11 cellular contexts compared by ENCODE assay signal in genomic region chr11:68032003-68032402, GRCh38. TPM values are rescaled to one million over a fixed set of nuclear protein-coding genes. Genes with fewer than 3 reads are reported as not detected.
DNase-seq lines count a peak whose midpoint lies in the region; ATAC-seq and FAIRE-seq lines count a peak whose summit lies in the region.
"Had no signal": no experiment of that assay in that cellular context is flagged by ENCODE, and none has a peak within 500 bp of the region (broad histone marks: within the 10 kb centered on the region; RNA-seq: fewer than 3 reads in every experiment).

No MANE protein-coding gene starts in this region.

- peaks cover 43% of the 10 kb centered on the region for H3K4me1 Mint-ChIP-seq in activated naive CD8-positive, alpha-beta T cell treated with anti-CD3 and anti-CD28 coated beads, Interleukin-2, amount 50 U/mL, for 24 hours

- H3K4me3 Mint-ChIP-seq in activated naive CD8-positive, alpha-beta T cell treated with anti-CD3 and anti-CD28 coated beads, Interleukin-2, amount 50 U/mL, for 24 hours = peak overlapping the region; percentile 95

- peak overlapping the region; percentile 95 for H3K27ac Mint-ChIP-seq in activated naive CD8-positive, alpha-beta T cell treated with anti-CD3 and anti-CD28 coated beads, Interleukin-2, amount 50 U/mL, for 24 hours

- WGBS in aorta, 2 donors = 77 to 79% methylated on average over 9 of the region's 9 CpGs

- DNase-seq in HTR-8/SVneo (ENCODE audit: insufficient read length, low spot score) (no peak), HAP-1 (ENCODE audit: low spot score in 2 of 2) (no peak), aorta (no peak)
- no peak for DNase-seq in activated naive CD8-positive, alpha-beta T cell treated with anti-CD3 and anti-CD28 coated beads, Interleukin-2, amount 50 U/mL, for 24 hours
- DNase-seq: EL, MV-4-11 had no signal

- no peaks in the 10 kb centered on the region for H4K20me1 ChIP-seq in BLaER1 treated with 17β-estradiol and CSF1 and Interleukin-3, amounts not matched to agents 10 nM and 100 nM

- peak overlapping the region; percentile 83 to 99 (median 95) for H3K4me2 ChIP-seq in BLaER1 treated with 17β-estradiol and CSF1 and Interleukin-3, amounts not matched to agents 10 nM and 100 nM

- no peaks in the 10 kb centered on the region for H3K27me3 ChIP-seq in BLaER1 treated with 17β-estradiol and CSF1 and Interleukin-3, amounts not matched to agents 10 nM and 100 nM
- H3K27me3 ChIP-seq in muscle layer of colon (ENCODE audit: control insufficient read depth in 1 of 2, insufficient read depth in 2 of 2, low read length in 2 of 2) (no peaks in the 10 kb centered on the region), HAP-1 (ENCODE audit: low read depth) (no peaks in the 10 kb centered on the region), aorta (ENCODE audit: control insufficient read depth in 1 of 2, insufficient read depth in 2 of 2, low read length in 1 of 2) (no peaks in the 10 kb centered on the region)

- H3K4me3 ChIP-seq in BLaER1 treated with 17β-estradiol and CSF1 and Interleukin-3, amounts not matched to agents 10 nM and 100 nM = peak overlapping the region in 6 of 10 experiments; percentile 64 to 84 (median 76); a peak in 6 of 20 replicates
- H3K4me3 ChIP-seq in muscle layer of colon (ENCODE audit: low read depth in 1 of 2, low read length in 2 of 2) (peak overlapping the region in 1 of 2 donors; percentile 99), HAP-1 (no peak overlapping the region), aorta (ENCODE audit: low read length in 2 of 2) (no peak overlapping the region)

- H3K9ac ChIP-seq in BLaER1 treated with 17β-estradiol and CSF1 and Interleukin-3, amounts not matched to agents 10 nM and 100 nM = peak overlapping the region; percentile 82 to 93 (median 89); a peak in 21 of 22 replicates
- H3K9ac ChIP-seq in muscle layer of colon (ENCODE audit: low read length) = peak overlapping the region; percentile 99

- peak overlapping the region in 4 of 11 experiments; percentile 77 to 84 (median 80); a peak in 2 of 22 replicates for H3K27ac ChIP-seq in BLaER1 treated with 17β-estradiol and CSF1 and Interleukin-3, amounts not matched to agents 10 nM and 100 nM
- no peak overlapping the region for H3K27ac ChIP-seq in muscle layer of colon (ENCODE audit: low read depth, low read length)
- H3K27ac ChIP-seq in aorta (ENCODE audit: low read depth in 1 of 2, low read length in 2 of 2) = no peak overlapping the region

- H3K27me3 Mint-ChIP-seq in activated naive CD8-positive, alpha-beta T cell treated with anti-CD3 and anti-CD28 coated beads, Interleukin-2, amount 50 U/mL, for 24 hours = no peaks in the 10 kb centered on the region

- H3K9me3 Mint-ChIP-seq in activated naive CD8-positive, alpha-beta T cell treated with anti-CD3 and anti-CD28 coated beads, Interleukin-2, amount 50 U/mL, for 24 hours = no peaks in the 10 kb centered on the region

- intact Hi-C loops in aorta (cut with DNase I) = no loop called here

- peaks cover 22 to 59% (median 37%) of the 10 kb centered on the region in 11 experiments for H3K36me3 ChIP-seq in BLaER1 treated with 17β-estradiol and CSF1 and Interleukin-3, amounts not matched to agents 10 nM and 100 nM
- H3K36me3 ChIP-seq in muscle layer of colon (ENCODE audit: insufficient read depth, low read length) = peaks cover 24% of the 10 kb centered on the region
- H3K36me3 ChIP-seq in HAP-1 (replicated peaks) = peaks cover 35% of the 10 kb centered on the region
- no peaks in the 10 kb centered on the region for H3K36me3 ChIP-seq in aorta (ENCODE audit: control insufficient read depth in 1 of 2, insufficient read depth in 2 of 2, low read length in 1 of 2)

- in situ Hi-C loops in HAP-1 (cut with MboI; ENCODE audit: low sequenced_read_pairs) = no loop called here

- H3K36me3 Mint-ChIP-seq in activated naive CD8-positive, alpha-beta T cell treated with anti-CD3 and anti-CD28 coated beads, Interleukin-2, amount 50 U/mL, for 24 hours (ENCODE audit: low read depth) = peaks cover 5% of the 10 kb centered on the region

- no peak for ATAC-seq in activated naive CD8-positive, alpha-beta T cell treated with anti-CD3 and anti-CD28 coated beads, Interleukin-2, amount 50 U/mL, for 24 hours
- ATAC-seq in HG02885 (IDR thresholded peaks at IDR 0.05; ENCODE audit: poor library complexity, unreplicated experiment) = no peak
- no peak for ATAC-seq in GM21423 (IDR thresholded peaks at IDR 0.05; ENCODE audit: unreplicated experiment)
- no peak for ATAC-seq in aorta (ENCODE audit: low FRiP score)

- no peaks in the 10 kb centered on the region for H3K9me3 ChIP-seq in BLaER1 treated with 17β-estradiol and CSF1 and Interleukin-3, amounts not matched to agents 10 nM and 100 nM (replicated peaks in 1 of 11)
- H3K9me3 ChIP-seq in muscle layer of colon (ENCODE audit: low read length) = no peaks in the 10 kb centered on the region
- peaks cover 2% of the 10 kb centered on the region; the same call in 1 of the 2 replicates for H3K9me3 ChIP-seq in HAP-1
- no peaks in the 10 kb centered on the region for H3K9me3 ChIP-seq in aorta (ENCODE audit: control insufficient read depth, low read length)

- H3K4me1 ChIP-seq in BLaER1 treated with 17β-estradiol and CSF1 and Interleukin-3, amounts not matched to agents 10 nM and 100 nM = peaks cover 40 to 84% (median 62%) of the 10 kb centered on the region in 10 experiments
- peaks cover 27% of the 10 kb centered on the region for H3K4me1 ChIP-seq in muscle layer of colon (ENCODE audit: insufficient read depth, low read length)
- peaks cover 8% of the 10 kb centered on the region for H3K4me1 ChIP-seq in HAP-1
- H3K4me1 ChIP-seq in aorta (ENCODE audit: control insufficient read depth in 1 of 2, insufficient read depth in 2 of 2, low read length in 2 of 2) = no peaks in the 10 kb centered on the region

- peak; percentile 9 for FAIRE-seq in HTR-8/SVneo (lab: Jason Lieb, UNC)
- FAIRE-seq: GM19239 had no signal

RNA-seq across cellular contexts. Expression of gene NDUFS8, which starts 1.5 kb away (rescaled TPM):
- total RNA-seq in aorta = 10 to 100 TPM; 70.1 to 76.7 TPM
- polyA plus RNA-seq in aorta = 100 to 1,000 TPM in 1 of 2 donors, 10 to 100 TPM in 1; 92.0 to 159 TPM

RNA-seq across cellular contexts. Expression of gene TCIRG1, which starts 6.8 kb away (rescaled TPM):
- total RNA-seq in aorta = 100 to 1,000 TPM; 124 to 173 TPM
- 100 to 1,000 TPM in 1 of 2 donors, 10 to 100 TPM in 1; 47.5 to 485 TPM for polyA plus RNA-seq in aorta

RNA-seq across cellular contexts. Expression of gene ALDH3B1, which starts 21.9 kb away (rescaled TPM):
- 10 to 100 TPM; 10.9 to 12.4 TPM for total RNA-seq in aorta
- polyA plus RNA-seq in aorta = 1 to 10 TPM; 9.1 TPM

RNA-seq across cellular contexts. Expression of gene UNC93B1, which starts 28.1 kb away (rescaled TPM):
- total RNA-seq in aorta = 10 to 100 TPM; 20.4 to 32.1 TPM
- 10 to 100 TPM in 1 of 2 donors, 1 to 10 TPM in 1; 9.1 to 28.9 TPM for polyA plus RNA-seq in aorta

Comparison
In these comparisons a context has a peak if more than half of its experiments do, and no peak if none do; other contexts are left out.
1. H3K4me3 ChIP-seq: peak in BLaER1 treated with 17β-estradiol and CSF1 and Interleukin-3, amounts not matched to agents 10 nM and 100 nM (6 of 10); none in HAP-1 (single experiment) and aorta (0 of 2).